ENCODE assay signal across 24 cellular contexts in the genomic region with DNA sequence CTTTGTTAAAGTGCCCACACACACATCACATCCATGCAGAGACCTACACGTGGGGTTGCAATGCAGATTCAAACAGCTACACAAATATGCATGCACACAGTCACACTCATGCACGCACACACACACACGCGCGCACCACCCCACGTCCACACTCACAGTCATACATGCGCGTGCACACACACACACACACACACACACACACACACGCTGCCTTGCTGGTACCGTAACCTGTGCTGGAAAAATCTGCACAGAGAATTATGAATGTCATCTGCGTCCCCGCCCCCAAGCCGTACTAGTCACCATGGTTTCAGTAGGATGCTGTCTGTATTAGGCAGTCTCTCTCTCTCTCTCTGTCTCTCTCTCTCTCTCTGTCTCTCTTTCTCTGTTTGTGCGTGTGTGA. TPM values are rescaled to one million over a fixed set of nuclear protein-coding genes. Genes with fewer than 3 reads are reported as not detected.
DNase-seq lines count a peak whose midpoint lies in the region; ATAC-seq and TF ChIP-seq lines count a peak whose summit lies in the region.
"Had no signal": no experiment of that assay in that cellular context is flagged by ENCODE, and none has a peak within 500 bp of the region (broad histone marks: within the 10 kb centered on the region; RNA-seq: fewer than 3 reads in every experiment).

No MANE protein-coding gene starts in this region.

- no peak overlapping the region for H3K27ac Mint-ChIP-seq in stimulated activated naive CD8-positive, alpha-beta T cell treated with anti-CD3 and anti-CD28 coated beads, Interleukin-15, amount 100 ng/mL, for 72 hours
- H3K27ac Mint-ChIP-seq: CD14-positive monocyte, memory B cell had no signal

- ATAC-seq in stimulated activated naive CD8-positive, alpha-beta T cell treated with anti-CD3 and anti-CD28 coated beads, Interleukin-15, Interleukin-2, amounts not matched to agents 100 U/mL and 50 U/mL, for 24 hours, result peak; percentile 23
- no peak for ATAC-seq in stimulated activated naive CD8-positive, alpha-beta T cell treated with anti-CD3 and anti-CD28 coated beads, Interleukin-15, amount 100 ng/mL, for 72 hours
- peak; percentile 22; the same call in 1 of the 3 replicates for ATAC-seq in SK-N-SH treated with all-trans-retinoic acid at 6 μM for 48 hours
- ATAC-seq: HCT116, HepG2, left lung, right lobe of liver had no signal

- POLR2A ChIA-PET in RWPE1 (lab: Yijun Ruan, JAX; ENCODE audit: low non-redundant PET), result no interaction called here

- CTCF ChIA-PET in RWPE1 (lab: Yijun Ruan, JAX), result no interaction called here

- no peaks in the 10 kb centered on the region for H3K9me3 ChIP-seq in adrenal gland (replicated peaks in 1 of 3)
- H3K9me3 ChIP-seq in tibial artery, result peaks cover 0 to 6% (median 0%) of the 10 kb centered on the region in 3 donors
- H3K9me3 ChIP-seq: left lung, right lobe of liver, spleen had no signal

- H3K27me3 Mint-ChIP-seq in stimulated activated naive CD8-positive, alpha-beta T cell treated with anti-CD3 and anti-CD28 coated beads, Interleukin-15, amount 100 ng/mL, for 72 hours, result peaks cover 37% of the 10 kb centered on the region

- no peak for TF ChIP-seq POLR2A in adrenal gland (IDR thresholded peaks at IDR 0.05)

- no peak overlapping the region for H3K4me3 Mint-ChIP-seq in stimulated activated naive CD8-positive, alpha-beta T cell treated with anti-CD3 and anti-CD28 coated beads, Interleukin-15, amount 100 ng/mL, for 72 hours
- H3K4me3 Mint-ChIP-seq: CD14-positive monocyte, memory B cell had no signal

- TF ChIP-seq CTCF in adrenal gland (IDR thresholded peaks at IDR 0.05) (no peak), tibial artery (IDR thresholded peaks at IDR 0.05) (no peak), RWPE1 (conservative IDR thresholded peaks at IDR 0.05; ENCODE audit: low read depth) (no peak)

- H3K4me1 ChIP-seq in adrenal gland (replicated peaks in 1 of 2) (peaks cover 6 to 9% of the 10 kb centered on the region in 2 donors), tibial artery (peaks cover 0 to 7% (median 4%) of the 10 kb centered on the region in 4 donors)
- H3K4me1 ChIP-seq: right lobe of liver had no signal

- peak overlapping the region; percentile 53 for H3K27ac ChIP-seq in temporal lobe (ENCODE audit: low read depth, low read length)
- H3K27ac ChIP-seq in adrenal gland, result no peak overlapping the region
- H3K27ac ChIP-seq in tibial artery, result no peak overlapping the region
- no peak overlapping the region for H3K27ac ChIP-seq in RWPE1
- H3K27ac ChIP-seq: epithelial cell of prostate, left lung, right lobe of liver, spleen had no signal

- no peaks in the 10 kb centered on the region for H3K27me3 ChIP-seq in adrenal gland
- peaks cover 0 to 35% of the 10 kb centered on the region in 2 donors for H3K27me3 ChIP-seq in tibial artery
- H3K27me3 ChIP-seq: right lobe of liver had no signal

- DNase-seq in stimulated activated naive CD8-positive, alpha-beta T cell treated with anti-CD3 and anti-CD28 coated beads, Interleukin-15, Interleukin-2, amounts not matched to agents 100 U/mL and 50 U/mL, for 24 hours, result no peak
- DNase-seq in stimulated activated naive CD8-positive, alpha-beta T cell treated with anti-CD3 and anti-CD28 coated beads, Interleukin-15, amount 100 ng/mL, for 72 hours, result no peak
- DNase-seq in left kidney (ENCODE audit: low read depth, low spot score) (peak; percentile 15), adrenal gland (no peak), tibial artery (no peak), RWPE1 (ENCODE audit: low spot score) (no peak)
- DNase-seq: activated CD8-positive, alpha-beta memory T cell treated with anti-CD3 and anti-CD28 coated beads, Interleukin-2, amount 50 U/mL, for 48 hours; activated naive CD4-positive, alpha-beta T cell treated with anti-CD3 and anti-CD28 coated beads, Interleukin-2, amount 50 U/mL, for 16 hours; DMS79; effector memory CD4-positive, alpha-beta T cell; Karpas-422; left lung; NCI-H1436 treated with DMSO at 0.1 percent for 48 hours; NCI-H2107; right lobe of liver; spleen; stimulated activated CD4-positive, alpha-beta T cell treated with anti-CD3 and anti-CD28 coated beads, Interleukin-4, amount 100 ng/mL, for 24 hours had no signal

- H3K4me1 Mint-ChIP-seq in stimulated activated naive CD8-positive, alpha-beta T cell treated with anti-CD3 and anti-CD28 coated beads, Interleukin-15, amount 100 ng/mL, for 72 hours, result no peaks in the 10 kb centered on the region

- intact Hi-C loops in adrenal gland (cut with DNase I), result no loop called here
- intact Hi-C loops in tibial artery (cut with DNase I; ENCODE audit: low total_unique reads), result no loop called here

- no peaks in the 10 kb centered on the region for H3K9me3 Mint-ChIP-seq in stimulated activated naive CD8-positive, alpha-beta T cell treated with anti-CD3 and anti-CD28 coated beads, Interleukin-15, amount 100 ng/mL, for 72 hours
- H3K9me3 Mint-ChIP-seq: memory B cell had no signal

- H3K4me3 ChIP-seq in adrenal gland (no peak overlapping the region), tibial artery (no peak overlapping the region)
- H3K4me3 ChIP-seq: left lung, right lobe of liver, spleen had no signal

- H3K36me3 ChIP-seq in adrenal gland (replicated peaks in 1 of 2) (no peaks in the 10 kb centered on the region), tibial artery (no peaks in the 10 kb centered on the region)
- H3K36me3 ChIP-seq: left lung, right lobe of liver, spleen had no signal

- WGBS in adrenal gland, 4 donors, result 64 to 75% (median 69%) methylated on average over 12 to 14 of the region's 14 CpGs

TF ChIP-seq in SK-N-SH treated with all-trans-retinoic acid at 6 μM for 48 hours, 23 proteins besides CTCF, POLR2A, EP300 and RAD21:
- TF ChIP-seq ZNF565 (CRISPR knock-in tag; conservative IDR thresholded peaks at IDR 0.05; ENCODE audit: low read depth) (no peak), PATZ1 (CRISPR knock-in tag; IDR thresholded peaks at IDR 0.05; ENCODE audit: borderline replicate concordance) (no peak), TCF4 (CRISPR knock-in tag; IDR thresholded peaks at IDR 0.05; ENCODE audit: borderline replicate concordance) (no peak), ESRRG (CRISPR knock-in tag; IDR thresholded peaks at IDR 0.05) (no peak), ZNF8 (CRISPR knock-in tag; IDR thresholded peaks at IDR 0.05) (no peak), RARB (CRISPR knock-in tag; IDR thresholded peaks at IDR 0.05) (no peak), GLIS3 (CRISPR knock-in tag; IDR thresholded peaks at IDR 0.05) (no peak)

RNA-seq across cellular contexts. Expression of gene DPP9, which starts 26.2 kb away (rescaled TPM):
- total RNA-seq in temporal lobe (8.9 TPM), adrenal gland (100 to 1,000 TPM in 1 of 8 donors, 10 to 100 TPM in 7; 35.2 to 117 (median 50.9) TPM)
- 10 to 100 TPM; 14.6 to 56.3 (median 32.1) TPM for polyA plus RNA-seq in adrenal gland

RNA-seq across cellular contexts. Expression of gene FEM1A, which starts 41.7 kb away (rescaled TPM):
- total RNA-seq in temporal lobe (13.3 TPM), adrenal gland (10 to 100 TPM; 11.0 to 25.8 (median 18.1) TPM)
- 1 to 10 TPM; 3.6 to 5.9 (median 4.3) TPM for polyA plus RNA-seq in adrenal gland
